In genomic region chr22:27574651-27575050, GRCh38 we compare ENCODE assay signal across 24 cellular contexts.
"Had no signal": no experiment of that assay in that cellular context is flagged by ENCODE, and none has a peak within 500 bp of the region (broad histone marks: within the 10 kb centered on the region; RNA-seq: fewer than 3 reads in every experiment).

No MANE protein-coding gene starts in this region.

- H3K27me3 ChIP-seq: testis, vagina had no signal

- H3K27ac ChIP-seq: dorsolateral prefrontal cortex, left lung, psoas muscle, skin epidermis, spleen, testis, tibial artery, upper lobe of right lung, vagina had no signal

- H3K36me3 ChIP-seq: left lung, spleen, tibial artery, upper lobe of right lung, vagina had no signal

- DNase-seq: cerebellar nuclear complex; dorsolateral prefrontal cortex; effector CD4-positive, alpha-beta T cell; kidney; left lung; mesendoderm; naive thymus-derived CD8-positive, alpha-beta T cell; nucleus accumbens; posterior cingulate gyrus; psoas muscle; right cardiac atrium; stimulated activated CD4-positive, alpha-beta T cell treated with anti-CD3 and anti-CD28 coated beads, Interleukin-4, amount 100 ng/mL, for 4 hours; stimulated activated naive CD8-positive, alpha-beta T cell treated with anti-CD3 and anti-CD28 coated beads, Interleukin-15, Interleukin-2, amounts not matched to agents 100 U/mL and 50 U/mL, for 24 hours; substantia nigra; testis; tibial artery; upper lobe of right lung had no signal

- H3K4me3 ChIP-seq: dorsolateral prefrontal cortex, left lung, psoas muscle, skin epidermis, spleen, testis, tibial artery, upper lobe of right lung, vagina had no signal

- H3K27ac Mint-ChIP-seq: naive thymus-derived CD8-positive, alpha-beta T cell; stimulated activated memory B cell treated with anti-CD40 and anti-IgM and Interleukin-4, amounts not matched to agents 10 μg/mL and 1 μg/mL and 100 μg/mL, for 72 hours had no signal

- H3K4me1 Mint-ChIP-seq: naive thymus-derived CD8-positive, alpha-beta T cell; stimulated activated memory B cell treated with anti-CD40 and anti-IgM and Interleukin-4, amounts not matched to agents 10 μg/mL and 1 μg/mL and 100 μg/mL, for 72 hours had no signal

- ATAC-seq: left lung; naive thymus-derived CD8-positive, alpha-beta T cell; psoas muscle; right cardiac atrium; stimulated activated memory B cell treated with anti-CD40 and anti-IgM and Interleukin-4, amounts not matched to agents 10 μg/mL and 1 μg/mL and 100 μg/mL, for 72 hours; stimulated activated naive CD8-positive, alpha-beta T cell treated with anti-CD3 and anti-CD28 coated beads, Interleukin-15, Interleukin-2, amounts not matched to agents 100 U/mL and 50 U/mL, for 24 hours; upper lobe of right lung had no signal

- H3K9me3 ChIP-seq: testis, upper lobe of right lung, vagina had no signal

- FAIRE-seq: colon, frontal cortex, kidney had no signal

- H3K36me3 Mint-ChIP-seq: naive thymus-derived CD8-positive, alpha-beta T cell; stimulated activated memory B cell treated with anti-CD40 and anti-IgM and Interleukin-4, amounts not matched to agents 10 μg/mL and 1 μg/mL and 100 μg/mL, for 72 hours had no signal

- H3K9me3 Mint-ChIP-seq: neural crest cell had no signal

- H3K4me1 ChIP-seq: psoas muscle, testis, upper lobe of right lung had no signal

- H3K4me3 Mint-ChIP-seq: naive thymus-derived CD8-positive, alpha-beta T cell; neural crest cell; stimulated activated memory B cell treated with anti-CD40 and anti-IgM and Interleukin-4, amounts not matched to agents 10 μg/mL and 1 μg/mL and 100 μg/mL, for 72 hours had no signal
